In the genomic region with DNA sequence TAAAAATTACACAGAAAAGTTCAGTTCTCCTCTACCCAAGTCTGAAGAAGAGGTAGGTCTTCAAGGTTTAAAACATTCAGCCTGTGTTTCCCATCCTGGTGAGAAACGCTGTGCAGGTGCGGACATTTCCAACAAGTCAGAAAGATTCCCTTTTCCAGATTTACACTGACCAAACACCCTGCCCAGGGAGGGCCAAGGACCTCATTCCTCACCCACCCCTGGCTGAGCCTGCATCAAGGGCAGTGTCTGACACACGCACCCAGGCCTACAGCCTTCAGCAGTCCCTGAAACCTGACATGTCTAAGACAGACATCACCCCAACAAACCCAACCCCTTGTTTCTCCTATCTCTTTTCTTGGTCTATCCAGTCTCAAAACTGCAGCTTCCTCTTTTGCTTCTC, we compare ENCODE assay signal across 23 cellular contexts.
"Had no signal": no experiment of that assay in that cellular context is flagged by ENCODE, and none has a peak within 500 bp of the region (broad histone marks: within the 10 kb centered on the region; RNA-seq: fewer than 3 reads in every experiment).

No MANE protein-coding gene starts in this region.

- H3K4me1 Mint-ChIP-seq: naive B cell, neural progenitor cell had no signal

- H3K27ac ChIP-seq: gastrocnemius medialis, left lung, neural progenitor cell, parathyroid adenoma, right lobe of liver, suprapubic skin, transverse colon, upper lobe of right lung, uterus had no signal

- ATAC-seq: gastrocnemius medialis; left lung; mucosa of descending colon; natural killer cell treated with Interleukin-12 subunit alpha and Interleukin-12 subunit beta and Interleukin-15 and Interleukin-18, amount 100 ng/mL, for 72 hours; right lobe of liver; upper lobe of right lung had no signal

- H3K27me3 Mint-ChIP-seq: natural killer cell treated with Interleukin-12 subunit alpha and Interleukin-12 subunit beta and Interleukin-15 and Interleukin-18, amount 100 ng/mL, for 72 hours; progenitor cell of endocrine pancreas had no signal

- H3K4me1 ChIP-seq: gastrocnemius medialis, parathyroid adenoma, transverse colon, uterus had no signal

- H3K4me3 Mint-ChIP-seq: mesothelial cell of epicardium; naive B cell; natural killer cell treated with Interleukin-12 subunit alpha and Interleukin-12 subunit beta and Interleukin-15 and Interleukin-18, amount 100 ng/mL, for 72 hours; neural progenitor cell had no signal

- FAIRE-seq: kidney, small intestine had no signal

- H2AFZ ChIP-seq: neural progenitor cell, parathyroid adenoma had no signal

- H3K4me3 ChIP-seq: gastrocnemius medialis, left lung, mucosa of descending colon, neural progenitor cell, right lobe of liver, suprapubic skin, transverse colon, upper lobe of right lung, uterus had no signal

- DNase-seq: cortex of kidney; foreskin fibroblast; gastrocnemius medialis; head of caudate nucleus; kidney; left lung; mesenchymal stem cell; mucosa of descending colon; naive B cell; right lobe of liver; small intestine; stimulated activated CD4-positive, alpha-beta T cell treated with anti-CD3 and anti-CD28 coated beads, Interleukin-15, amount 100 ng/mL, for 24 hours; stimulated activated CD4-positive, alpha-beta T cell treated with anti-CD3 and anti-CD28 coated beads, Interleukin-2, amount 100 ng/mL, for 48 hours; stimulated activated naive CD4-positive, alpha-beta T cell treated with Interleukin-2 at 50 U/mL for 16 hours; transverse colon; upper lobe of right lung; uterus had no signal

- H3K9me3 Mint-ChIP-seq: natural killer cell treated with Interleukin-12 subunit alpha and Interleukin-12 subunit beta and Interleukin-15 and Interleukin-18, amount 100 ng/mL, for 72 hours had no signal

- H3K36me3 Mint-ChIP-seq: naive B cell; natural killer cell treated with Interleukin-12 subunit alpha and Interleukin-12 subunit beta and Interleukin-15 and Interleukin-18, amount 100 ng/mL, for 72 hours had no signal

- H3K9ac ChIP-seq: neural progenitor cell, parathyroid adenoma had no signal

- H3K9me3 ChIP-seq: gastrocnemius medialis, left lung, mucosa of descending colon, right lobe of liver, suprapubic skin, transverse colon, upper lobe of right lung, uterus had no signal

- H3K27me3 ChIP-seq: gastrocnemius medialis, left lung, neural progenitor cell, right lobe of liver, suprapubic skin, transverse colon, upper lobe of right lung, uterus had no signal

- H3K36me3 ChIP-seq: gastrocnemius medialis, left lung, neural progenitor cell, right lobe of liver, suprapubic skin, transverse colon, upper lobe of right lung, uterus had no signal

- H3K27ac Mint-ChIP-seq: mesothelial cell of epicardium; naive B cell; natural killer cell treated with Interleukin-12 subunit alpha and Interleukin-12 subunit beta and Interleukin-15 and Interleukin-18, amount 100 ng/mL, for 72 hours; neural progenitor cell; progenitor cell of endocrine pancreas had no signal

- H3K4me2 ChIP-seq: neural progenitor cell had no signal

- H3K79me2 ChIP-seq: parathyroid adenoma had no signal
